ENCODE assay signal across 21 cellular contexts in the genomic region with DNA sequence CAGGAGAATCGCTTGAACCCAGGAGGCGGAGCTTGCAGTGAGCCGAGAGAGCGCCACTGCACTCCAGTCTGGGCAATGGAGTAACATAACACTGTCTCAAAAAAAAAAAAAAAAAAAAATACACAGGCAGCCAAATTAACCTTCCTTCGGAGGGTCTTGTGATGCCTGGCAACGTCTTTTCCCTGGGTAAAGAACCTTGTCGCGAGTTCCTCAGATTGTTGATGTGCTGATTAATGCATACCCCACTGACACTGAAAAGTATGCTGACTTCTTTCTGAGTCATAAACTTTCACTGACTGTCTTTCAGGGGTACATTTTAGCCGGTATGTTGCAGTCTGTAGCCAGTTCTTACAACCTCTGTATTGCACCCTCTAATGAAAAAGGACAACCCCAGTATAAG.
DNase-seq lines count a peak whose midpoint lies in the region; ATAC-seq lines count a peak whose summit lies in the region.
"Had no signal": no experiment of that assay in that cellular context is flagged by ENCODE, and none has a peak within 500 bp of the region (broad histone marks: within the 10 kb centered on the region; RNA-seq: fewer than 3 reads in every experiment).

No MANE protein-coding gene starts in this region.

- DNase-seq in NCI-H2171 treated with DMSO at 0.1 percent for 48 hours (lab: John Stamatoyannopoulos, UW) (peak; percentile 22), NCI-H2171 (lab: John Stamatoyannopoulos, UW) (no peak), astrocyte of the hippocampus (ENCODE audit: low read depth, low spot score) (peak; percentile 78), kidney glomerular epithelial cell (lab: John Stamatoyannopoulos, UW) (peak; percentile 22), NOMO-1 treated with DMSO at 0.1 percent for 48 hours (lab: John Stamatoyannopoulos, UW; ENCODE audit: unreplicated experiment) (no peak)
- DNase-seq: 8988T; activated CD4-positive, alpha-beta T cell treated with anti-CD3 and anti-CD28 coated beads for 36 hours; activated T-cell treated with anti-CD3 and anti-CD28 coated beads, Interleukin-2, amount 50 U/mL, for 48 hours; BE2C; body of pancreas; COR-L47; heart right ventricle; HFFc6; NCI-H1930; NCI-H510A; NK-92 treated with Interleukin-12 subunit alpha and Interleukin-12 subunit beta, amount 100 ng/mL, for 24 hours; RPMI8226 had no signal

- ATAC-seq in GM18502 (IDR thresholded peaks at IDR 0.05; ENCODE audit: poor library complexity, unreplicated experiment) = no peak
- ATAC-seq in GM21619 (IDR thresholded peaks at IDR 0.05; ENCODE audit: unreplicated experiment) = no peak
- no peak for ATAC-seq in HG02981 (IDR thresholded peaks at IDR 0.05; ENCODE audit: unreplicated experiment)
- ATAC-seq: activated CD4-positive, alpha-beta T cell treated with anti-CD3 and anti-CD28 coated beads for 36 hours; activated naive CD4-positive, alpha-beta T cell treated with anti-CD3 and anti-CD28 coated beads, Interleukin-2, amount 50 U/mL, for 72 hours; body of pancreas; heart right ventricle had no signal

Comparison
In these comparisons a context has a peak if more than half of its experiments do, and no peak if none do; other contexts are left out.
1. DNase-seq: peak in NCI-H2171 treated with DMSO at 0.1 percent for 48 hours (single experiment), astrocyte of the hippocampus (single experiment) and kidney glomerular epithelial cell (single experiment); none in NCI-H2171 (single experiment) and NOMO-1 treated with DMSO at 0.1 percent for 48 hours (single experiment).